In genomic region chr11:41309111-41309522, GRCh38 we compare ENCODE assay signal across 13 cellular contexts.
DNase-seq lines count a peak whose midpoint lies in the region; ATAC-seq, FAIRE-seq and TF ChIP-seq lines count a peak whose summit lies in the region.
"Had no signal": no experiment of that assay in that cellular context is flagged by ENCODE, and none has a peak within 500 bp of the region (broad histone marks: within the 10 kb centered on the region; RNA-seq: fewer than 3 reads in every experiment).

No MANE protein-coding gene starts in this region.

- no peak overlapping the region for H2AFZ ChIP-seq in GM12878 (ENCODE audit: control insufficient read depth, low read depth, low read length)
- H2AFZ ChIP-seq: hepatocyte had no signal

- H3K4me1 ChIP-seq in GM12878 (ENCODE audit: control insufficient read depth, insufficient read depth, low read length) (peaks cover 8% of the 10 kb centered on the region), esophagus muscularis mucosa (no peaks in the 10 kb centered on the region)
- H3K4me1 ChIP-seq: sigmoid colon had no signal

- peak; percentile 60 for DNase-seq in GM12878 (ENCODE audit: low read depth, low spot score)
- DNase-seq in central memory CD4-positive, alpha-beta T cell, result no peak
- DNase-seq in SW 1271 (lab: John Stamatoyannopoulos, UW), result no peak
- no peak for DNase-seq in NCI-H187 (lab: John Stamatoyannopoulos, UW)
- DNase-seq in esophagus muscularis mucosa (ENCODE audit: extremely low spot score), result no peak
- DNase-seq: amniotic stem cell; effector memory CD8-positive, alpha-beta T cell; sigmoid colon; T-helper 9 cell had no signal

- no peak overlapping the region for H3K9ac ChIP-seq in GM12878 (ENCODE audit: control insufficient read depth, insufficient read depth, low read length)

- in situ Hi-C loops in GM12878 (cut with MboI), result no loop called here

- BruUV-seq in GM12878 (replicated peaks; lab: Mats Ljungman, UMichigan), result no TSS peak

- H3K9me3 ChIP-seq in GM12878 (replicated peaks; ENCODE audit: control insufficient read depth, insufficient read depth, low read length) (no peaks in the 10 kb centered on the region; the same call in 2 of the 3 replicates), esophagus muscularis mucosa (no peaks in the 10 kb centered on the region)
- H3K9me3 ChIP-seq: sigmoid colon had no signal

- no peak for TF ChIP-seq RAD21 in GM12878 (IDR thresholded peaks at IDR 0.05; ENCODE audit: insufficient read depth, low read depth, low read length)

- no peaks in the 10 kb centered on the region for H4K20me1 ChIP-seq in GM12878 (ENCODE audit: control insufficient read depth, insufficient read depth)

- SMC1A ChIA-PET in GM12878 (lab: Charles Lee; ENCODE audit: uncharacterized antibody, unreplicated experiment), result interaction anchor here (0.7 to 2.3 kb wide), 4 partner anchors 9 to 1160 kb away, joined by 3 to 8 read pairs (median 6); no protein-coding TSS in a partner anchor

- intact Hi-C loops in GM12878 (cut with micrococcal nuclease; ENCODE audit: unreplicated experiment) (loop anchor here (5.0 kb wide), 1 partner anchor 108 kb away; no protein-coding TSS in a partner anchor), esophagus muscularis mucosa (cut with DNase I) (no loop called here)

- 0% methylated on average over 4 of the region's 4 CpGs for WGBS in GM12878 (ENCODE audit: insufficient coverage, insufficient replicate concordance, low lambda C conversion rate, missing lambda C conversion rate)
- 94% methylated on average over 4 of the region's 4 CpGs for WGBS in esophagus muscularis mucosa

- no peak overlapping the region for H3K4me2 ChIP-seq in GM12878 (ENCODE audit: control insufficient read depth, insufficient read depth)
- H3K4me2 ChIP-seq: hepatocyte had no signal

- RAD21 ChIA-PET in GM12878 (lab: Charles Lee; ENCODE audit: unreplicated experiment), result interaction anchor here (0.8 to 2.8 kb wide), 10 partner anchors 11 to 634 kb away, joined by 3 to 17 read pairs (median 4); no protein-coding TSS in a partner anchor

- no peaks in the 10 kb centered on the region; a peak in 1 of 4 replicates for H3K27me3 ChIP-seq in GM12878 (replicated peaks in 1 of 2; ENCODE audit: control insufficient read depth in 2 of 2, insufficient read depth in 2 of 2, low read length in 1 of 2)
- no peaks in the 10 kb centered on the region for H3K27me3 ChIP-seq in esophagus muscularis mucosa
- H3K27me3 ChIP-seq: hepatocyte, sigmoid colon had no signal

- H3K4me3 ChIP-seq in GM12878 (no peak overlapping the region), esophagus muscularis mucosa (no peak overlapping the region)
- H3K4me3 ChIP-seq: hepatocyte, sigmoid colon had no signal

- CTCF ChIA-PET in GM12878 (lab: Yijun Ruan, JAX), result interaction anchor here (0.6 to 2.1 kb wide), 5 partner anchors 11 to 101 kb away, joined by 3 to 8 read pairs (median 3); no protein-coding TSS in a partner anchor

- TF ChIP-seq POLR2A in GM12878 (IDR thresholded peaks at IDR 0.05; ENCODE audit: low read depth, low read length) (no peak), esophagus muscularis mucosa (IDR thresholded peaks at IDR 0.05; ENCODE audit: low read depth) (no peak)

- peak; percentile 88 for ATAC-seq in GM18508 (IDR thresholded peaks at IDR 0.05; ENCODE audit: insufficient read depth, unreplicated experiment)
- peak; percentile 94 for ATAC-seq in GM21528 (IDR thresholded peaks at IDR 0.05; ENCODE audit: low FRiP score, unreplicated experiment)
- peak; percentile 78 for ATAC-seq in HG03103 (IDR thresholded peaks at IDR 0.05; ENCODE audit: low read depth, unreplicated experiment)
- peak; percentile 90 for ATAC-seq in GM12878
- ATAC-seq: effector memory CD8-positive, alpha-beta T cell had no signal

- H3K27ac ChIP-seq in GM12878 (ENCODE audit: control insufficient read depth, insufficient read depth), result no peak overlapping the region
- H3K27ac ChIP-seq in esophagus muscularis mucosa (replicated peaks in 1 of 4), result no peak overlapping the region
- H3K27ac ChIP-seq: hepatocyte, sigmoid colon had no signal

- TF ChIP-seq EP300 in GM12878 (IDR thresholded peaks at IDR 0.05; ENCODE audit: borderline replicate concordance in 1 of 2, control insufficient read depth in 1 of 2, low read depth in 2 of 2, low read length in 2 of 2) (peak; percentile 72 to 85; a peak in 3 of 4 replicates), esophagus muscularis mucosa (IDR thresholded peaks at IDR 0.05) (no peak)

- H3K36me3 ChIP-seq in GM12878 (ENCODE audit: control insufficient read depth in 2 of 2, insufficient read depth in 2 of 2, low read length in 1 of 2), result no peaks in the 10 kb centered on the region
- no peaks in the 10 kb centered on the region for H3K36me3 ChIP-seq in esophagus muscularis mucosa
- H3K36me3 ChIP-seq: sigmoid colon had no signal

- TF ChIP-seq CTCF in GM12878 (IDR thresholded peaks at IDR 0.05 in 2 of 3, conservative IDR thresholded peaks at IDR 0.05 in 1 of 3; ENCODE audit: control insufficient read depth in 2 of 3, extremely low read depth in 1 of 3, insufficient read depth in 1 of 3, low read depth in 3 of 3, low read length in 3 of 3) (no peak), esophagus muscularis mucosa (IDR thresholded peaks at IDR 0.05) (no peak)

- peak; percentile 38 for FAIRE-seq in GM12878 (lab: Jason Lieb, UNC)

- POLR2A ChIA-PET in GM12878 (lab: Charles Lee), result interaction anchor here (1.3 kb wide), 1 partner anchor 105 kb away, joined by 4 read pairs; no protein-coding TSS in a partner anchor

- no peaks in the 10 kb centered on the region for H3K79me2 ChIP-seq in GM12878 (ENCODE audit: control insufficient read depth, insufficient read depth, low read length)
- H3K79me2 ChIP-seq: hepatocyte had no signal

TF ChIP-seq in GM12878, 131 proteins besides CTCF, POLR2A, EP300 and RAD21 (continues in another document):
- TF ChIP-seq BMI1 (IDR thresholded peaks at IDR 0.05; ENCODE audit: borderline replicate concordance), result peak; percentile 56; the same call in 1 of the 2 replicates
- no peak for TF ChIP-seq IRF5 (IDR thresholded peaks at IDR 0.05; ENCODE audit: borderline replicate concordance)
- peak; percentile 57; the same call in 1 of the 2 replicates for TF ChIP-seq IRF4 (IDR thresholded peaks at IDR 0.05; ENCODE audit: low read depth, low read length)
- peak; percentile 87; the same call in 1 of the 2 replicates for TF ChIP-seq ZBED1 (IDR thresholded peaks at IDR 0.05; ENCODE audit: borderline replicate concordance)
- peak; percentile 85 for TF ChIP-seq MEF2B (IDR thresholded peaks at IDR 0.05; ENCODE audit: partially characterized antibody, poor library complexity, severe bottlenecking)
- no peak for TF ChIP-seq SREBF1 (IDR thresholded peaks at IDR 0.05; ENCODE audit: low read length)
- no peak for TF ChIP-seq HSF1 (IDR thresholded peaks at IDR 0.05; ENCODE audit: low read depth, low read length)
- TF ChIP-seq SREBF2 (IDR thresholded peaks at IDR 0.05; ENCODE audit: low read length), result no peak
- TF ChIP-seq SUZ12 (IDR thresholded peaks at IDR 0.05; ENCODE audit: unreplicated experiment), result no peak
- TF ChIP-seq PBX3 (IDR thresholded peaks at IDR 0.05; ENCODE audit: insufficient replicate concordance, low read depth, low read length), result no peak
